10 cellular contexts compared by ENCODE assay signal in the genomic region with DNA sequence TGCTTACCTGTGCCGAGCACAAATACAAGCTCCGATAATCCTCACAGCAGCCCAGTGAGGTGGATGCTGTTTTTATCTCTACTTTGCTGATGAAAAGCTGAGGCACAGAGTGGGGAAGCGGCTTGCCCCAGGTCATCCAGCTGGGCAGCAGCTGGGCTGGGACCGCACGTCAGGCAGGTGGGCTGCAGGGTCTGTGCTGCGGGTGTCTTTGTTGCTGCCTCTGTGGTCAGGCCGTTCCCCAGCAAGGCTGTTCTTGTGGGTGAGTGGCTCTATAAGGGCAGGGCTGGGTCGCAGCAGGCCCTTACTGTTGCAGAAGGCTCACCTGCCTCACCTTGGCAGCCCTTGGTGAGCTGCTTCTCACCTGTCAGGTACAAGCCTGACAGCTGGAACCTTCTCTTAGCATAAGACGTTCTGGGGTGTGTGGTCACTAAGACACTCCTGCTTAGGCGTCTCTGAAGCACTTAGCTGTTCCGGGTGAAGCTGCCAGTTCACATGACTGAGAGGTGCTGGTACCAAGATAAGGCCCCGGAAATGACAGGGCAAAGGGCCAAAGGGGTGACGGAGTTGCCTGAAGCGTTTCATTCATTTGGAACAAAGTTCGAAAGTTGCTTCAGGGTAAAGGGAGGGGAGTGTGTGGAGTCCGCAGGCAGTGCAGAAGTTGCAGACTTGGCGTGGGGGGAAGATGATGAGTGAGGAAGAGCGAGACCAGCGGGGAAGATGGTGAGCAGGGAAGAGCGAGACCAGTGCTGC. TPM values are rescaled to one million over a fixed set of nuclear protein-coding genes. Genes with fewer than 3 reads are reported as not detected.
DNase-seq lines count a peak whose midpoint lies in the region; ATAC-seq and TF ChIP-seq lines count a peak whose summit lies in the region.
"Had no signal": no experiment of that assay in that cellular context is flagged by ENCODE, and none has a peak within 500 bp of the region (broad histone marks: within the 10 kb centered on the region; RNA-seq: fewer than 3 reads in every experiment).

No MANE protein-coding gene starts in this region.

- CTCF ChIA-PET in naive thymus-derived CD4-positive, alpha-beta T cell (lab: Charles Lee), result interaction anchor here (0.8 kb wide), 1 partner anchor 890 kb away, joined by 3 read pairs; no protein-coding TSS in a partner anchor

- no peaks in the 10 kb centered on the region for H3K27me3 Mint-ChIP-seq in naive thymus-derived CD4-positive, alpha-beta T cell
- peaks cover 10% of the 10 kb centered on the region for H3K27me3 Mint-ChIP-seq in nephron progenitor cell (ENCODE audit: low read depth, poor library complexity)

- H3K36me3 ChIP-seq in Peyer's patch, result peaks cover 0 to 65% (median 0%) of the 10 kb centered on the region in 3 donors
- peaks cover 0 to 21% (median 0%) of the 10 kb centered on the region in 3 experiments for H3K36me3 ChIP-seq in naive thymus-derived CD4-positive, alpha-beta T cell (ENCODE audit: control insufficient read depth in 2 of 3, insufficient read depth in 3 of 3, low read length in 3 of 3)

- POLR2A ChIA-PET in naive thymus-derived CD4-positive, alpha-beta T cell (lab: Charles Lee), result no interaction called here

- peak overlapping the region in 3 of 10 donors; percentile 6 to 49 (median 36) for H3K4me3 Mint-ChIP-seq in naive thymus-derived CD4-positive, alpha-beta T cell
- H3K4me3 Mint-ChIP-seq in nephron progenitor cell, result no peak overlapping the region

- TF ChIP-seq CTCF in Peyer's patch (IDR thresholded peaks at IDR 0.05) (no peak), epithelial cell of proximal tubule (conservative IDR thresholded peaks at IDR 0.05; ENCODE audit: low read depth, low read length) (no peak), nephron progenitor cell (IDR thresholded peaks at IDR 0.05) (no peak)

- peak; percentile 29 to 69 for TF ChIP-seq POLR2A in Peyer's patch (IDR thresholded peaks at IDR 0.05)

- intact Hi-C loops in naive thymus-derived CD4-positive, alpha-beta T cell (cut with micrococcal nuclease), result no loop called here

- H3K9me3 ChIP-seq in Peyer's patch, result no peaks in the 10 kb centered on the region
- no peaks in the 10 kb centered on the region for H3K9me3 ChIP-seq in naive thymus-derived CD4-positive, alpha-beta T cell (ENCODE audit: control insufficient read depth in 2 of 3, low read length in 3 of 3)

- no peaks in the 10 kb centered on the region for H3K9me3 Mint-ChIP-seq in naive thymus-derived CD4-positive, alpha-beta T cell
- no peaks in the 10 kb centered on the region for H3K9me3 Mint-ChIP-seq in nephron progenitor cell

- H3K4me1 ChIP-seq in Peyer's patch, result peaks cover 3 to 31% (median 24%) of the 10 kb centered on the region in 4 donors
- H3K4me1 ChIP-seq in naive thymus-derived CD4-positive, alpha-beta T cell (ENCODE audit: control insufficient read depth in 2 of 2, insufficient read depth in 2 of 2, low read length in 2 of 2), result no peaks in the 10 kb centered on the region

- H3K4me3 ChIP-seq in Peyer's patch (peak overlapping the region in 1 of 4 donors; percentile 0), epithelial cell of proximal tubule (ENCODE audit: low read depth, low read length) (no peak overlapping the region)
- no peak overlapping the region for H3K4me3 ChIP-seq in naive thymus-derived CD4-positive, alpha-beta T cell (ENCODE audit: low read length)

- no peaks in the 10 kb centered on the region for H3K27me3 ChIP-seq in Peyer's patch
- H3K27me3 ChIP-seq in naive thymus-derived CD4-positive, alpha-beta T cell (ENCODE audit: control insufficient read depth in 2 of 2, insufficient read depth in 2 of 2, low read length in 2 of 2), result no peaks in the 10 kb centered on the region

- peak overlapping the region in 1 of 9 donors; percentile 49 for H3K27ac Mint-ChIP-seq in naive thymus-derived CD4-positive, alpha-beta T cell
- no peak overlapping the region for H3K27ac Mint-ChIP-seq in nephron progenitor cell

- peaks cover 8 to 32% (median 14%) of the 10 kb centered on the region in 5 donors for H3K36me3 Mint-ChIP-seq in naive thymus-derived CD4-positive, alpha-beta T cell
- H3K36me3 Mint-ChIP-seq in nephron progenitor cell (ENCODE audit: low read depth), result no peaks in the 10 kb centered on the region

- H3K4me1 Mint-ChIP-seq in naive thymus-derived CD4-positive, alpha-beta T cell, result peaks cover 0 to 18% (median 5%) of the 10 kb centered on the region in 7 donors
- H3K4me1 Mint-ChIP-seq in nephron progenitor cell, result peaks cover 24% of the 10 kb centered on the region

- DNase-seq in DMS79 treated with DMSO at 0.1 percent for 48 hours (lab: John Stamatoyannopoulos, UW), result peak; percentile 61
- peak in 2 of 3 donors; percentile 86 to 94 for DNase-seq in Peyer's patch
- peak; percentile 70 for DNase-seq in epithelial cell of proximal tubule (ENCODE audit: low read depth)
- no peak for DNase-seq in naive thymus-derived CD4-positive, alpha-beta T cell
- no peak for DNase-seq in nephron progenitor cell
- DNase-seq in NOMO-1 (lab: John Stamatoyannopoulos, UW; ENCODE audit: unreplicated experiment in 2 of 2), result no peak
- no peak for DNase-seq in anterior cingulate cortex (lab: John Stamatoyannopoulos, UW)

- ATAC-seq in naive thymus-derived CD4-positive, alpha-beta T cell, result peak; percentile 79
- ATAC-seq in GM18511 (IDR thresholded peaks at IDR 0.05; ENCODE audit: unreplicated experiment), result no peak
- ATAC-seq: activated CD4-positive, CD25-positive, alpha-beta regulatory T cell treated with anti-CD3 and anti-CD28 coated beads, Interleukin-2, amount 50 U/mL, for 24 hours had no signal

- H3K27ac ChIP-seq in Peyer's patch, result peak overlapping the region; percentile 47 to 95 (median 78)
- no peak overlapping the region for H3K27ac ChIP-seq in naive thymus-derived CD4-positive, alpha-beta T cell (ENCODE audit: low read depth, low read length)

RNA-seq across cellular contexts. Expression of gene IRF8, which starts 17.4 kb away (rescaled TPM):
- total RNA-seq in Peyer's patch (100 to 1,000 TPM in 2 of 4 donors, 10 to 100 TPM in 2; 39.8 to 191 (median 93.2) TPM), epithelial cell of proximal tubule (0.17 and 2.2 TPM in 2 replicates)
- 100 to 1,000 TPM in 1 of 5 experiments, 10 to 100 TPM in 2, 1 to 10 TPM in 2; 3.5 to 105 (median 19.9) TPM for total RNA-seq in naive thymus-derived CD4-positive, alpha-beta T cell
- 1 to 10 TPM; 4.5 to 6.4 TPM for polyA plus RNA-seq in naive thymus-derived CD4-positive, alpha-beta T cell
- total RNA-seq: pulmonary artery endothelial cell had no signal

Comparison
In these comparisons a context has a peak if more than half of its experiments do, and no peak if none do; other contexts are left out.
1. DNase-seq: peak in DMS79 treated with DMSO at 0.1 percent for 48 hours (single experiment), Peyer's patch (2 of 3) and epithelial cell of proximal tubule (single experiment); none in naive thymus-derived CD4-positive, alpha-beta T cell (0 of 9), nephron progenitor cell (single experiment), NOMO-1 (0 of 2) and anterior cingulate cortex (0 of 58).